25 cellular contexts compared by ENCODE assay signal in the genomic region with DNA sequence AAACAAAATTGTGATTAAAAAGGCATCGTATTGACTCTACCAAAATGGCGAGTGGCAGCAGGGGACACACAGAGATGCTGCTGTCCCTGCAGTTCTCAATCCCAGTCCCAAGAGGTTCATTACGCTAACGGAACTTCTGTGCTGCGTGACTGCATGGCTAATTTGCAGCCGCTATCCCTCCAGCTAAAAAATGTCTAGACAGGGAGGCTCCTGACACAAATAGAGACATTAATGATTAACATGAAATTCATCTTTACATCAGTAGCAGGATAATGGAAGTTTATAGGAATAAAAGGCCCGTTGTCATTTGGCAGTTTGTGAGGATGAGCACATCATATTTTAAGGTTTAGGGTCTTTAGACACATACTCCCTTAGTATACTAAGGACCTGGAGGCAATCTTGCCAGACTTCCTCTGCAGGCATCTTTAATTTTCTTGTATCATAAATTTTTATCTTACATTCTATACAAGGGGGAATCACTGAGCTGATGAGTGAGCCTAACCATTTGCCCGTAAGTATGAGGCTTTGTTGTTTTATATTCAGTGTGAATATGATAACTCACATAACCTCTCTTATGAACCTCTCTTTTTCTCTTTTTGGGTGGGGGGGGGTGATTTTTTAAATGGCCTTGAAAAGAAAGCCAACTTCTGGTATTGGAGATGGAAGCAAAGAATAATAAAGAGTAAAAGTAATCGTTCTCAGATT.
"Had no signal": no experiment of that assay in that cellular context is flagged by ENCODE, and none has a peak within 500 bp of the region (broad histone marks: within the 10 kb centered on the region; RNA-seq: fewer than 3 reads in every experiment).

No MANE protein-coding gene starts in this region.

- H3K27ac Mint-ChIP-seq: activated CD8-positive, alpha-beta T cell treated with anti-CD3 and anti-CD28 coated beads, Interleukin-2, amount 10 ng/mL, durations not matched to agents 7 days and 5 days; activated naive CD4-positive, alpha-beta T cell treated with anti-CD3 and anti-CD28 coated beads, Interleukin-2, amount 50 U/mL, for 72 hours; activated T-helper 1 cell treated with anti-CD3 and anti-CD28 coated beads, Interleukin-12 subunit alpha, Interleukin-12 subunit beta, Interleukin-2, Interleukin-4 antibody, amounts not matched to agents 30 ng/mL and 10 ng/mL and 1 ng/mL, durations not matched to agents 14 hours and 24 hours and 36 hours; natural killer cell treated with Interleukin-12 subunit alpha and Interleukin-12 subunit beta and Interleukin-15 and Interleukin-18, amount 100 ng/mL, for 72 hours; stimulated activated memory B cell treated with anti-CD40 and anti-IgM and Interleukin-4, amounts not matched to agents 10 μg/mL and 1 μg/mL and 100 μg/mL, for 72 hours had no signal

- FAIRE-seq: small intestine, TTC549, urothelium cell line had no signal

- H3K9me3 Mint-ChIP-seq: activated naive CD4-positive, alpha-beta T cell treated with anti-CD3 and anti-CD28 coated beads, Interleukin-2, amount 50 U/mL, for 72 hours; activated T-helper 1 cell treated with anti-CD3 and anti-CD28 coated beads, Interleukin-12 subunit alpha, Interleukin-12 subunit beta, Interleukin-2, Interleukin-4 antibody, amounts not matched to agents 30 ng/mL and 10 ng/mL and 1 ng/mL, durations not matched to agents 14 hours and 24 hours and 36 hours had no signal

- DNase-seq: activated CD4-positive, alpha-beta T cell treated with anti-CD3 and anti-CD28 coated beads for 1 hour; activated CD4-positive, alpha-beta T cell treated with anti-CD3 and anti-CD28 coated beads, Interleukin-2, amount 50 U/mL, for 1 hour; activated CD8-positive, alpha-beta T cell treated with anti-CD3 and anti-CD28 coated beads, Interleukin-2, amount 10 ng/mL, durations not matched to agents 7 days and 5 days; activated gamma-delta T cell treated with Interleukin-2 at 50 U/mL for 16 hours; aorta; caudate nucleus; dermis blood vessel endothelial cell; effector CD8-positive, alpha-beta T cell; foreskin keratinocyte; hippocampal formation; midbrain; small intestine; stimulated activated CD4-positive, alpha-beta T cell treated with anti-CD3 and anti-CD28 coated beads, Interleukin-15, amount 100 ng/mL, for 24 hours; stomach had no signal

- H3K27me3 ChIP-seq: foreskin keratinocyte, neutrophil, stomach had no signal

- H3K27me3 Mint-ChIP-seq: stimulated activated memory B cell treated with anti-CD40 and anti-IgM and Interleukin-4, amounts not matched to agents 10 μg/mL and 1 μg/mL and 100 μg/mL, for 72 hours had no signal

- H3K4me3 Mint-ChIP-seq: activated CD8-positive, alpha-beta T cell treated with anti-CD3 and anti-CD28 coated beads, Interleukin-2, amount 10 ng/mL, durations not matched to agents 7 days and 5 days; activated T-helper 1 cell treated with anti-CD3 and anti-CD28 coated beads, Interleukin-12 subunit alpha, Interleukin-12 subunit beta, Interleukin-2, Interleukin-4 antibody, amounts not matched to agents 30 ng/mL and 10 ng/mL and 1 ng/mL, durations not matched to agents 14 hours and 24 hours and 36 hours; brain; natural killer cell treated with Interleukin-12 subunit alpha and Interleukin-12 subunit beta and Interleukin-15 and Interleukin-18, amount 100 ng/mL, for 72 hours; stimulated activated memory B cell treated with anti-CD40 and anti-IgM and Interleukin-4, amounts not matched to agents 10 μg/mL and 1 μg/mL and 100 μg/mL, for 72 hours had no signal

- H3K27ac ChIP-seq: foreskin keratinocyte, neutrophil, stomach, suprapubic skin, tibial nerve had no signal

- H3K36me3 Mint-ChIP-seq: activated naive CD4-positive, alpha-beta T cell treated with anti-CD3 and anti-CD28 coated beads, Interleukin-2, amount 50 U/mL, for 72 hours; brain; natural killer cell treated with Interleukin-12 subunit alpha and Interleukin-12 subunit beta and Interleukin-15 and Interleukin-18, amount 100 ng/mL, for 72 hours; stimulated activated memory B cell treated with anti-CD40 and anti-IgM and Interleukin-4, amounts not matched to agents 10 μg/mL and 1 μg/mL and 100 μg/mL, for 72 hours had no signal

- H3K9me3 ChIP-seq: neutrophil, stomach, suprapubic skin, tibial nerve had no signal

- H3K36me3 ChIP-seq: neutrophil, stomach, suprapubic skin, tibial nerve had no signal

- H3K4me1 ChIP-seq: stomach, suprapubic skin, tibial nerve had no signal

- H3K4me3 ChIP-seq: stomach, suprapubic skin, tibial nerve had no signal

- H3K4me1 Mint-ChIP-seq: brain; stimulated activated memory B cell treated with anti-CD40 and anti-IgM and Interleukin-4, amounts not matched to agents 10 μg/mL and 1 μg/mL and 100 μg/mL, for 72 hours had no signal

- ATAC-seq: activated CD8-positive, alpha-beta T cell treated with anti-CD3 and anti-CD28 coated beads, Interleukin-2, amount 10 ng/mL, durations not matched to agents 7 days and 5 days; activated naive CD4-positive, alpha-beta T cell treated with anti-CD3 and anti-CD28 coated beads, Interleukin-2, amount 50 U/mL, for 72 hours; natural killer cell treated with Interleukin-12 subunit alpha and Interleukin-12 subunit beta and Interleukin-15 and Interleukin-18, amount 100 ng/mL, for 72 hours; sciatic nerve; stimulated activated memory B cell treated with anti-CD40 and anti-IgM and Interleukin-4, amounts not matched to agents 10 μg/mL and 1 μg/mL and 100 μg/mL, for 72 hours had no signal
